ENCODE assay signal across 17 cellular contexts in the genomic region with DNA sequence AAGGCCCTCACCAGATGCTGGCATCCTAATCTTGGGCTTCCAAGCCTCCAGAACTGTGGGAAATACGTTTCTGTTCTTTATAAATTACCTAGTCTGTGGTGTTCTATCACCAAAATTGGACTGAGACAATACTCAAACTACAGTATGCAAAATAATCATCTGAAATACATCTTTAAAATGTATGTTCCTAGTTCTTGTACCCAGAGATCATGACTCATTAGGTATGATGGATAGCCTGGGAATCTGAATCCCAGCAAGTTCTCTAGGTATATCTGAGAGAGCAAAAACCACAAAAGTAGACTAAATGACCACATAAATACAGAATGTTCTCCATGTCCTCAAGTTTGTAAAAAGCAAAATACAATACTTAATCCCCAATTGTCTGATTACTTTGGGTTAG.
"Had no signal": no experiment of that assay in that cellular context is flagged by ENCODE, and none has a peak within 500 bp of the region (broad histone marks: within the 10 kb centered on the region; RNA-seq: fewer than 3 reads in every experiment).

No MANE protein-coding gene starts in this region.

- DNase-seq: activated CD4-positive, alpha-beta memory T cell treated with anti-CD3 and anti-CD28 coated beads, Interleukin-2, amount 10 ng/mL, durations not matched to agents 7 days and 5 days; activated CD4-positive, alpha-beta T cell treated with anti-CD3 and anti-CD28 coated beads for 4 hours; activated gamma-delta T cell; activated T-cell treated with anti-CD3 and anti-CD28 coated beads, Interleukin-2, amount 50 U/mL, for 48 hours; anterior cingulate cortex; hypothalamus; kidney glomerular epithelial cell; nucleus accumbens; right cardiac atrium; spleen; stomach; SW 1271; testis; upper lobe of left lung had no signal

- ATAC-seq: activated naive CD4-positive, alpha-beta T cell treated with anti-CD3 and anti-CD28 coated beads, Interleukin-2, amount 50 U/mL, for 72 hours; right cardiac atrium; WTC11 had no signal

- FAIRE-seq: TTC549 had no signal
